Comparison of ENCODE assay signal across 24 cellular contexts in genomic region chr10:4790922-4791321, GRCh38. TPM values are rescaled to one million over a fixed set of nuclear protein-coding genes. Genes with fewer than 3 reads are reported as not detected.
"Had no signal": no experiment of that assay in that cellular context is flagged by ENCODE, and none has a peak within 500 bp of the region (broad histone marks: within the 10 kb centered on the region; RNA-seq: fewer than 3 reads in every experiment).

No MANE protein-coding gene starts in this region.

- H3K9me3 ChIP-seq: esophagus muscularis mucosa, gastrocnemius medialis, heart right ventricle, left lung had no signal

- H3K27ac ChIP-seq: coronary artery, esophagus muscularis mucosa, gastrocnemius medialis, heart right ventricle, left lung had no signal

- DNase-seq: effector CD8-positive, alpha-beta T cell; effector memory CD8-positive, alpha-beta T cell; endodermal cell; foreskin fibroblast; foreskin melanocyte; gastrocnemius medialis; glutamatergic neuron; head of caudate nucleus; heart right ventricle; hippocampal formation; left cardiac atrium; left lung; left ventricle myocardium superior; mammary epithelial cell; mesendoderm; midbrain; naive thymus-derived CD4-positive, alpha-beta T cell had no signal

- FAIRE-seq: colon, endometrium, islet of Langerhans, keratinocyte had no signal

- H3K4me1 ChIP-seq: esophagus muscularis mucosa, gastrocnemius medialis, heart right ventricle, left lung had no signal

- H3K36me3 ChIP-seq: esophagus muscularis mucosa, gastrocnemius medialis, heart right ventricle, left lung had no signal

- H3K27me3 ChIP-seq: esophagus muscularis mucosa, gastrocnemius medialis, left lung had no signal

- H3K4me3 ChIP-seq: coronary artery, esophagus muscularis mucosa, gastrocnemius medialis, heart right ventricle, left lung, lung had no signal

- ATAC-seq: effector memory CD8-positive, alpha-beta T cell; gastrocnemius medialis; heart right ventricle; left cardiac atrium; left lung; left ventricle myocardium superior; naive thymus-derived CD4-positive, alpha-beta T cell had no signal

RNA-seq across cellular contexts. Expression of gene AKR1E2, which starts 35.1 kb away (rescaled TPM):
- polyA plus RNA-seq: mammary epithelial cell had no signal
